In the genomic region with DNA sequence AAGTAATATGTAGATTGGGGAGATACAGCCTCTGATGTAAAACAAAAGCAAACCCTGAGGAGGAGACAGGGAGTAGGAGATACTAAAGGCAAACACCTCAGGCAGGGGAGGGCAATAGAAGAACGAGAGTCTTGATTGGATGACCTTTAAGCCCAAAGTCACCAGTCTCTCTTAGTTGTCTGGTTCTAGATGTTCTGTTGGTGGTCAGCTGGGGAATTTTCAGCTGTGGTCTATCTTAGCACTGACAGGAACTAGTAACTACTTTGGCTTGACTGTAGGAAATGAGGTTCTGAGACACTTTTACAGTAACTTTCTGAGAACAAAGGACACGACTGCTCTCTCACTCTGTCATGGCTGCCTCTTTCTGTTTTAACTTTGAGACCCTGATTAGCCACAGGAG, we compare ENCODE assay signal across 13 cellular contexts.
A peak's percentile ranks its signal among the peaks of the same experiment; 100 is the strongest.
DNase-seq lines count a peak whose midpoint lies in the region; ATAC-seq, FAIRE-seq and TF ChIP-seq lines count a peak whose summit lies in the region.
"Had no signal": no experiment of that assay in that cellular context is flagged by ENCODE, and none has a peak within 500 bp of the region (broad histone marks: within the 10 kb centered on the region; RNA-seq: fewer than 3 reads in every experiment).

No MANE protein-coding gene starts in this region.

- H3K4me2 ChIP-seq in MM.1S (ENCODE audit: low read depth, low read length), result peak overlapping the region; percentile 35; the same call in 1 of the 2 replicates

- no peaks in the 10 kb centered on the region for H3K79me2 ChIP-seq in MM.1S (ENCODE audit: low read length)

- no peaks in the 10 kb centered on the region for H3K4me1 ChIP-seq in MM.1S (ENCODE audit: low read length)
- H3K4me1 ChIP-seq: spleen had no signal

- H3K9me2 ChIP-seq in MM.1S (replicated peaks; ENCODE audit: insufficient read depth, low read length), result no peaks in the 10 kb centered on the region

- no peak overlapping the region for H2AFZ ChIP-seq in MM.1S (ENCODE audit: low read length)

- TF ChIP-seq CTCF in MM.1S (IDR thresholded peaks at IDR 0.05; ENCODE audit: low read length), result no peak

- no peaks in the 10 kb centered on the region for H3K36me3 ChIP-seq in MM.1S (replicated peaks; ENCODE audit: insufficient read depth, low read length)
- H3K36me3 ChIP-seq: ascending aorta, spleen had no signal

- no peak for TF ChIP-seq POLR2A in H54 (IDR thresholded peaks at IDR 0.05; ENCODE audit: low read depth, low read length)

- no peaks in the 10 kb centered on the region for H4K20me1 ChIP-seq in MM.1S (ENCODE audit: insufficient read depth, low read length)

- ATAC-seq in GM18520 (IDR thresholded peaks at IDR 0.05; ENCODE audit: unreplicated experiment), result peak; percentile 97
- ATAC-seq in GM21390 (IDR thresholded peaks at IDR 0.05; ENCODE audit: unreplicated experiment), result peak; percentile 58
- ATAC-seq in HG03039 (IDR thresholded peaks at IDR 0.05; ENCODE audit: unreplicated experiment), result peak; percentile 92

- H3F3A ChIP-seq in MM.1S (ENCODE audit: insufficient read depth, low read length), result no peaks in the 10 kb centered on the region

- no peak for FAIRE-seq in H54 (lab: Jason Lieb, UNC)

- H3K9me3 ChIP-seq in MM.1S (replicated peaks; ENCODE audit: insufficient read depth, low read length), result no peaks in the 10 kb centered on the region

- no peaks in the 10 kb centered on the region for H3K27me3 ChIP-seq in MM.1S (replicated peaks; ENCODE audit: insufficient read depth, low read length)
- H3K27me3 ChIP-seq: ascending aorta, spleen had no signal

- DNase-seq in MM.1S, result peak; percentile 64
- DNase-seq in AG08396 (ENCODE audit: low spot score), result no peak
- no peak for DNase-seq in superior temporal gyrus (ENCODE audit: extremely low spot score)
- no peak for DNase-seq in substantia nigra (lab: John Stamatoyannopoulos, UW)
- DNase-seq in H54 (ENCODE audit: insufficient read length, low spot score), result no peak
- DNase-seq: activated T-cell treated with anti-CD3 and anti-CD28 coated beads for 4 hours, endodermal cell, nucleus accumbens, spleen had no signal

- H3K27ac ChIP-seq in MM.1S (ENCODE audit: low read length), result peak overlapping the region; percentile 73; the same call in 1 of the 2 replicates
- no peak overlapping the region for H3K27ac ChIP-seq in substantia nigra (ENCODE audit: low read depth, low read length, poor library complexity, severe bottlenecking)
- H3K27ac ChIP-seq: ascending aorta, spleen had no signal

- H3K4me3 ChIP-seq in MM.1S (ENCODE audit: low read length), result peak overlapping the region; percentile 27; the same call in 1 of the 2 replicates
- H3K4me3 ChIP-seq: ascending aorta, spleen had no signal

- 0 out of 2 replicates have a peak overlapping the region, but pooled peaks have one; percentile 31 for H3K9ac ChIP-seq in MM.1S (ENCODE audit: low read length)
